In the genomic region with DNA sequence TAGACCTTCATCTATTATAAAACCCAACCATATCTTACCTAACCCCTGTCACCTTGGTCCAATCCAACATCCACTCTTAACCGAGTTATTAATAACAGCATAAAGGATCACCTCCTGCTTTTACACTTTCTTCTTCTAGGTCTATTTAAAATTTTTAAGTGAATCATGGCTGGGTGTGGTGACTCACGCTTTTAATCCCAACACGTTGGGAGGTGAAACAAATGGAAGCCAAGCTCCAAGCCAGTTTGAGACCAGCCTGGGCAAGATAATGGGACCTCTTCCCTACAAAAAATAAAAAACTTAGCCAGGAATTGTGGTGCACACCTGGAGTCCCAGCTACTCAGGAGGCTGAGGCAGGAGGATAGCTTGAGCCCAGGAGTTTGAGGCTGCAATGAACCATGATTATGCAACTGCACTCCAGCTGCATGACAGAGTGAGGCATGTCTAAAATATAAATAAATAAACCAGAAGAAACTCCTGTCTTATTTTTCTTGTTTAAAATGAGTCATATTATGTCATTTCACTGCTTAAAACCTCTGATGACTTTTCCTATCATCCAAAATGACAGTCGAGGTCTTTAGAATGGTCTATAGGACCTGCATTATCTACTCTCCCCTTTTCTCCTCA, we compare ENCODE assay signal across 26 cellular contexts.
A peak's percentile ranks its signal among the peaks of the same experiment; 100 is the strongest.
DNase-seq lines count a peak whose midpoint lies in the region; ATAC-seq, FAIRE-seq and TF ChIP-seq lines count a peak whose summit lies in the region.
"Had no signal": no experiment of that assay in that cellular context is flagged by ENCODE, and none has a peak within 500 bp of the region (broad histone marks: within the 10 kb centered on the region; RNA-seq: fewer than 3 reads in every experiment).

No MANE protein-coding gene starts in this region.

- H4K20me1 ChIP-seq in HepG2 (ENCODE audit: insufficient read depth, low read length): no peaks in the 10 kb centered on the region

- no peak for TF ChIP-seq EP300 in HepG2 (IDR thresholded peaks at IDR 0.05; ENCODE audit: low read depth in 2 of 2, low read length in 2 of 2)
- no peak for TF ChIP-seq EP300 in HepG2 (CRISPR knock-in tag; IDR thresholded peaks at IDR 0.05; ENCODE audit: borderline replicate concordance)
- TF ChIP-seq EP300 in upper lobe of left lung (IDR thresholded peaks at IDR 0.05): no peak

- 30% methylated on average over 4 of the region's 4 CpGs for WGBS in HepG2 (ENCODE audit: low lambda C conversion rate)
- 74% methylated on average over 4 of the region's 4 CpGs for WGBS in right lobe of liver (ENCODE audit: insufficient coverage, low coverage, low lambda C conversion rate, missing lambda C conversion rate)
- no CpG with 5 or more reads among the region's 4 CpGs for WGBS in mesendoderm (ENCODE audit: extremely low coverage, insufficient coverage, low lambda C conversion rate)
- WGBS in upper lobe of left lung, 2 donors: 63% methylated on average over 4 of the region's 4 CpGs

- BruUV-seq in HepG2 (replicated peaks; lab: Mats Ljungman, UMichigan): no TSS peak

- no peaks in the 10 kb centered on the region for H3K79me1 ChIP-seq in mesendoderm (ENCODE audit: low read length)

- H2BK5ac ChIP-seq in mesendoderm (ENCODE audit: low read length): no peak overlapping the region

- H3K4me3 ChIP-seq in HepG2 (replicated peaks in 1 of 3; ENCODE audit: insufficient read depth in 1 of 3, low read depth in 2 of 3, low read length in 3 of 3) (no peak overlapping the region), right lobe of liver (no peak overlapping the region), bronchial epithelial cell (ENCODE audit: low read depth, low read length) (no peak overlapping the region), mesendoderm (ENCODE audit: low read length) (no peak overlapping the region), upper lobe of left lung (no peak overlapping the region)

- H2AK5ac ChIP-seq in mesendoderm (ENCODE audit: low read length): no peak overlapping the region

- no peak for TF ChIP-seq CTCF in HepG2 (CRISPR knock-in tag; IDR thresholded peaks at IDR 0.05)
- TF ChIP-seq CTCF in right lobe of liver (IDR thresholded peaks at IDR 0.05): no peak
- no peak for TF ChIP-seq CTCF in bronchial epithelial cell (IDR thresholded peaks at IDR 0.05; ENCODE audit: insufficient read depth, low read length, severe bottlenecking)
- no peak for TF ChIP-seq CTCF in upper lobe of left lung (IDR thresholded peaks at IDR 0.05)

- POLR2A ChIA-PET in HepG2 (lab: Yijun Ruan, JAX): no interaction called here

- ATAC-seq in HepG2 (no peak), right lobe of liver (no peak), upper lobe of left lung (ENCODE audit: low FRiP score in 2 of 2) (no peak)
- ATAC-seq: SK-N-SH treated with all-trans-retinoic acid at 6 μM for 48 hours had no signal

- H3K9me3 ChIP-seq in HepG2 (ENCODE audit: low read length): no peaks in the 10 kb centered on the region
- H3K9me3 ChIP-seq in right lobe of liver: no peaks in the 10 kb centered on the region
- H3K9me3 ChIP-seq in upper lobe of left lung: no peaks in the 10 kb centered on the region

- in situ Hi-C loops in HepG2 (cut with HindIII; ENCODE audit: extremely low pct_ligation_motif_present, low pct_unique_long_range_greater_than_20kb): loop anchor here (25.0 kb wide), 1 partner anchor 628 kb away; no protein-coding TSS in a partner anchor

- H3K79me2 ChIP-seq in HepG2 (ENCODE audit: insufficient read depth, low read length) (no peaks in the 10 kb centered on the region), mesendoderm (ENCODE audit: control insufficient read depth, insufficient read depth, low read length) (no peaks in the 10 kb centered on the region)

- no peak overlapping the region for H3K27ac ChIP-seq in HepG2 (ENCODE audit: extremely low read length, insufficient read depth, low read length)
- no peak overlapping the region for H3K27ac ChIP-seq in right lobe of liver
- no peak overlapping the region for H3K27ac ChIP-seq in mesendoderm (ENCODE audit: low read depth, low read length)
- H3K27ac ChIP-seq in upper lobe of left lung: no peak overlapping the region
- H3K27ac ChIP-seq: KMS-11 had no signal

- H2BK120ac ChIP-seq in mesendoderm (ENCODE audit: low read depth, low read length): peak overlapping the region; percentile 45

- H2BK15ac ChIP-seq in mesendoderm (replicated peaks; ENCODE audit: low read depth): no peak overlapping the region

- H4K8ac ChIP-seq in mesendoderm (ENCODE audit: low read depth, low read length): no peak overlapping the region

- no peaks in the 10 kb centered on the region for H3K4me1 ChIP-seq in HepG2 (ENCODE audit: insufficient read depth, low read length)
- no peaks in the 10 kb centered on the region for H3K4me1 ChIP-seq in right lobe of liver
- H3K4me1 ChIP-seq in mesendoderm (ENCODE audit: control insufficient read depth, low read depth, low read length): no peaks in the 10 kb centered on the region
- H3K4me1 ChIP-seq in upper lobe of left lung: no peaks in the 10 kb centered on the region

- no peak overlapping the region for H2AFZ ChIP-seq in HepG2 (ENCODE audit: low read length)

- no peak overlapping the region for H4K5ac ChIP-seq in mesendoderm (ENCODE audit: low read length)

- CTCF ChIA-PET in HepG2 (lab: Yijun Ruan, JAX; ENCODE audit: low intra/inter-chr PET ratio, low total read pairs): no interaction called here

- intact Hi-C loops in HepG2 (cut with micrococcal nuclease; ENCODE audit: unreplicated experiment): no loop called here
- intact Hi-C loops in right lobe of liver (cut with DNase I): no loop called here

- TF ChIP-seq RAD21 in HepG2 (CRISPR knock-in tag; IDR thresholded peaks at IDR 0.05): no peak

- no peak overlapping the region for H3K9ac ChIP-seq in HepG2 (ENCODE audit: insufficient read depth, low read depth, low read length)
- no peak overlapping the region for H3K9ac ChIP-seq in mesendoderm (ENCODE audit: low read length)
- H3K9ac ChIP-seq: KMS-11 had no signal

- H3K27me3 ChIP-seq in HepG2 (ENCODE audit: control insufficient read depth in 1 of 2, insufficient read depth in 2 of 2, low read length in 2 of 2) (no peaks in the 10 kb centered on the region; a peak in 1 of 5 replicates), right lobe of liver (no peaks in the 10 kb centered on the region), bronchial epithelial cell (ENCODE audit: control insufficient read depth, insufficient read depth, low read length) (no peaks in the 10 kb centered on the region), mesendoderm (ENCODE audit: insufficient read depth, low read length, poor library complexity) (no peaks in the 10 kb centered on the region), upper lobe of left lung (no peaks in the 10 kb centered on the region)

- no peak for TF ChIP-seq POLR2A in HepG2 (IDR thresholded peaks at IDR 0.05; ENCODE audit: insufficient read depth in 1 of 2, low read depth in 2 of 2, low read length in 2 of 2)
- no peak for TF ChIP-seq POLR2A in right lobe of liver (IDR thresholded peaks at IDR 0.05)
- TF ChIP-seq POLR2A in upper lobe of left lung (IDR thresholded peaks at IDR 0.05): no peak

- H3K36me3 ChIP-seq in HepG2 (replicated peaks in 1 of 2; ENCODE audit: control insufficient read depth in 1 of 2, insufficient read depth in 2 of 2, low read length in 2 of 2) (no peaks in the 10 kb centered on the region), right lobe of liver (no peaks in the 10 kb centered on the region), bronchial epithelial cell (ENCODE audit: control insufficient read depth, insufficient read depth, low read length) (no peaks in the 10 kb centered on the region), mesendoderm (ENCODE audit: control insufficient read depth, insufficient read depth, low read length) (no peaks in the 10 kb centered on the region), upper lobe of left lung (no peaks in the 10 kb centered on the region)

- H3K18ac ChIP-seq in mesendoderm (ENCODE audit: low read length): no peak overlapping the region

- H3K56ac ChIP-seq in mesendoderm (ENCODE audit: low read length): no peak overlapping the region

- H3K23ac ChIP-seq in mesendoderm (ENCODE audit: low read length): no peak overlapping the region

- DNase-seq in HepG2 (ENCODE audit: low spot score) (no peak), right lobe of liver (no peak), NCI-H460 (ENCODE audit: extremely low read depth, low read depth) (peak; percentile 26), bronchial epithelial cell (ENCODE audit: low read depth) (peak; percentile 48), mesendoderm (no peak), HuH-7.5 (ENCODE audit: low spot score) (no peak), upper lobe of left lung (no peak)
- DNase-seq in stimulated activated CD4-positive, alpha-beta T cell treated with anti-CD3 and anti-CD28 coated beads, Interleukin-15, amount 100 ng/mL, for 24 hours: no peak
- DNase-seq: AML-193; C1 segment of cervical spinal cord; Calu3; CD8-positive, alpha-beta memory T cell; DMS153; GF-D8; H7; HFFc6; NCI-H1105; NCI-H146; NCI-H2029 treated with DMSO at 0.1 percent for 48 hours; NCI-H226; NCI-H524; NCI-H774; NK-92 treated with Interleukin-12 subunit alpha and Interleukin-12 subunit beta, amount 100 ng/mL, for 24 hours; SIG-M5 had no signal

- FAIRE-seq in HepG2 (lab: Jason Lieb, UNC) (no peak), bronchial epithelial cell (lab: Jason Lieb, UNC) (no peak)

- H3K4ac ChIP-seq in mesendoderm (ENCODE audit: low read depth, low read length): no peak overlapping the region

- H3K4me2 ChIP-seq in HepG2 (ENCODE audit: low read depth, low read length) (no peak overlapping the region), mesendoderm (ENCODE audit: low read length) (no peak overlapping the region)
- H3K4me2 ChIP-seq: KMS-11 had no signal

TF ChIP-seq in HepG2, 621 proteins besides CTCF, POLR2A, EP300 and RAD21 (continues in another document):
- TF ChIP-seq, protein P1, sequence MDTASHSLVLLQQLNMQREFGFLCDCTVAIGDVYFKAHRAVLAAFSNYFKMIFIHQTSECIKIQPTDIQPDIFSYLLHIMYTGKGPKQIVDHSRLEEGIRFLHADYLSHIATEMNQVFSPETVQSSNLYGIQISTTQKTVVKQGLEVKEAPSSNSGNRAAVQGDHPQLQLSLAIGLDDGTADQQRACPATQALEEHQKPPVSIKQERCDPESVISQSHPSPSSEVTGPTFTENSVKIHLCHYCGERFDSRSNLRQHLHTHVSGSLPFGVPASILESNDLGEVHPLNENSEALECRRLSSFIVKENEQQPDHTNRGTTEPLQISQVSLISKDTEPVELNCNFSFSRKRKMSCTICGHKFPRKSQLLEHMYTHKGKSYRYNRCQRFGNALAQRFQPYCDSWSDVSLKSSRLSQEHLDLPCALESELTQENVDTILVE (CRISPR knock-in tag; IDR thresholded peaks at IDR 0.05): no peak
- no peak for TF ChIP-seq U2AF2 (IDR thresholded peaks at IDR 0.05; ENCODE audit: low read depth, low read length)
- no peak for TF ChIP-seq RXRB (CRISPR knock-in tag; IDR thresholded peaks at IDR 0.05; ENCODE audit: borderline replicate concordance)

Comparison
In these comparisons a context has a peak if more than half of its experiments do, and no peak if none do; other contexts are left out.
1. DNase-seq: peak in NCI-H460 (single experiment) and bronchial epithelial cell (single experiment); none in HepG2 (single experiment), right lobe of liver (0 of 3), mesendoderm (single experiment), HuH-7.5 (single experiment), stimulated activated CD4-positive, alpha-beta T cell treated with anti-CD3 and anti-CD28 coated beads, Interleukin-15, amount 100 ng/mL, for 24 hours (single experiment) and upper lobe of left lung (0 of 2).